ENCODE assay signal across 8 cellular contexts in genomic region chr1:10960954-10961833, GRCh38. TPM values are rescaled to one million over a fixed set of nuclear protein-coding genes. Genes with fewer than 3 reads are reported as not detected.
DNase-seq lines count a peak whose midpoint lies in the region; ATAC-seq and TF ChIP-seq lines count a peak whose summit lies in the region.

No MANE protein-coding gene starts in this region.

- DNase-seq in SIG-M5 treated with dmso at 0.1 percent for 504 hours (lab: John Stamatoyannopoulos, UW; ENCODE audit: unreplicated experiment) (peak; percentile 69), SIG-M5 (lab: John Stamatoyannopoulos, UW) (no peak), MG63 (peak; percentile 73), SKM-1 treated with dmso at 0.1 percent for 144 hours (lab: John Stamatoyannopoulos, UW; ENCODE audit: unreplicated experiment) (peak; percentile 78), heart right ventricle (peak; percentile 83 to 86), putamen (ENCODE audit: low spot score) (peak; percentile 67)
- peak; percentile 73 for DNase-seq in activated naive CD8-positive, alpha-beta T cell treated with anti-CD3 and anti-CD28 coated beads, Interleukin-2, amount 50 U/mL, for 16 hours (ENCODE audit: low read depth, low spot score)

- peak; percentile 66 to 88 (median 84) for TF ChIP-seq CTCF in heart right ventricle (IDR thresholded peaks at IDR 0.05)

- ATAC-seq in heart right ventricle = peak; percentile 76 to 89 (median 80)
- ATAC-seq in GM21360 (IDR thresholded peaks at IDR 0.05; ENCODE audit: unreplicated experiment) = no peak

- H3K27ac ChIP-seq in heart right ventricle = peak overlapping the region in 8 of 10 donors; percentile 5 to 71 (median 54)

- intact Hi-C loops in heart right ventricle (cut with DNase I) = loop anchor here in 1 of 10 donors (10.0 kb wide), 1 partner anchor 266 kb away; no protein-coding TSS in a partner anchor

- no peak overlapping the region for H3K4me3 ChIP-seq in MG63
- peak overlapping the region in 5 of 10 donors; percentile 4 to 22 (median 7) for H3K4me3 ChIP-seq in heart right ventricle

- H3K36me3 ChIP-seq in MG63 (no peaks in the 10 kb centered on the region), heart right ventricle (no peaks in the 10 kb centered on the region)

- WGBS in heart right ventricle, 2 donors = 30 to 31% methylated on average over 30 of the region's 30 CpGs

- peaks cover 0 to 25% (median 8%) of the 10 kb centered on the region in 9 donors for H3K4me1 ChIP-seq in heart right ventricle

- no peaks in the 10 kb centered on the region for H3K9me3 ChIP-seq in MG63
- no peaks in the 10 kb centered on the region for H3K9me3 ChIP-seq in heart right ventricle

- H3K27me3 ChIP-seq in MG63 (no peaks in the 10 kb centered on the region), heart right ventricle (peaks cover 0 to 26% (median 9%) of the 10 kb centered on the region in 7 donors)

RNA-seq across cellular contexts. Expression of gene TARDBP, which starts 51.3 kb away (rescaled TPM):
- 26.0 and 53.3 TPM in 2 replicates for total RNA-seq in MG63 (2014; rRNA removed; shearing (Covaris generic); ENCODE audit: low replicate concordance)
- 100 to 1,000 TPM in 6 of 10 donors, 10 to 100 TPM in 4; 77.4 to 138 (median 108) TPM for total RNA-seq in heart right ventricle
- 10 to 100 TPM; 66.0 to 96.9 TPM for polyA plus RNA-seq in heart right ventricle
